In genomic region chr3:42898896-42899675, GRCh38 we compare ENCODE assay signal across 2 cellular contexts.
TF ChIP-seq lines count a peak whose summit lies in the region.

No MANE protein-coding gene starts in this region.

TF ChIP-seq in GM23338, 12 proteins besides CTCF, POLR2A, EP300 and RAD21:
- TF ChIP-seq ZNF331 (CRISPR knock-in tag; IDR thresholded peaks at IDR 0.05; ENCODE audit: low read depth), result no peak
- no peak for TF ChIP-seq REST (IDR thresholded peaks at IDR 0.05; ENCODE audit: unreplicated experiment)
- no peak for TF ChIP-seq ZNF114 (CRISPR knock-in tag; IDR thresholded peaks at IDR 0.05)
- no peak for TF ChIP-seq POLR2AphosphoS5 (IDR thresholded peaks at IDR 0.05; ENCODE audit: low read depth)
- TF ChIP-seq ETS1 (IDR thresholded peaks at IDR 0.05), result no peak
- TF ChIP-seq STAT1 (IDR thresholded peaks at IDR 0.05; ENCODE audit: unreplicated experiment), result no peak
- no peak for TF ChIP-seq EZH2 (IDR thresholded peaks at IDR 0.05; ENCODE audit: low read depth, unreplicated experiment)
- TF ChIP-seq NANOG (IDR thresholded peaks at IDR 0.05; ENCODE audit: borderline replicate concordance), result no peak
- TF ChIP-seq JUNB (IDR thresholded peaks at IDR 0.05; ENCODE audit: unreplicated experiment), result no peak
- TF ChIP-seq CREB1 (CRISPR knock-in tag; IDR thresholded peaks at IDR 0.05; ENCODE audit: low read depth), result no peak
- TF ChIP-seq ZNF462 (CRISPR knock-in tag; IDR thresholded peaks at IDR 0.05), result no peak
- TF ChIP-seq EZH2phosphoT487 (IDR thresholded peaks at IDR 0.05; ENCODE audit: unreplicated experiment), result no peak

TF ChIP-seq in H1, 55 proteins besides CTCF, POLR2A, EP300 and RAD21:
- no peak for TF ChIP-seq CTBP2 (IDR thresholded peaks at IDR 0.05; ENCODE audit: borderline replicate concordance, insufficient read depth, insufficient read length, low read length)
- TF ChIP-seq KDM4A (IDR thresholded peaks at IDR 0.05; ENCODE audit: low read depth, low read length, severe bottlenecking), result no peak
- TF ChIP-seq RNF2 (IDR thresholded peaks at IDR 0.05; ENCODE audit: borderline replicate concordance, low read depth, low read length, missing control alignments, poor library complexity, severe bottlenecking), result no peak
- TF ChIP-seq SUZ12 (IDR thresholded peaks at IDR 0.05; ENCODE audit: low read length), result no peak
- TF ChIP-seq ATF2 (IDR thresholded peaks at IDR 0.05; ENCODE audit: low read length), result no peak
- no peak for TF ChIP-seq ZNF274 (IDR thresholded peaks at IDR 0.05; ENCODE audit: borderline replicate concordance, extremely low read depth, low read length)
- TF ChIP-seq USF2 (IDR thresholded peaks at IDR 0.05; ENCODE audit: low read length), result no peak
- no peak for TF ChIP-seq RFX5 (IDR thresholded peaks at IDR 0.05; ENCODE audit: borderline replicate concordance, low read depth, low read length)
- no peak for TF ChIP-seq CREB1 (IDR thresholded peaks at IDR 0.05)
- TF ChIP-seq SIX5 (IDR thresholded peaks at IDR 0.05; ENCODE audit: low read depth, low read length), result no peak
- no peak for TF ChIP-seq SAP30 (IDR thresholded peaks at IDR 0.05; ENCODE audit: insufficient read depth, insufficient replicate concordance, low read length)
- TF ChIP-seq PHF8 (conservative IDR thresholded peaks at IDR 0.05; ENCODE audit: low read depth, low read length), result no peak
- TF ChIP-seq NRF1 (IDR thresholded peaks at IDR 0.05; ENCODE audit: low read depth, low read length), result no peak
- TF ChIP-seq CBX5 (IDR thresholded peaks at IDR 0.05; ENCODE audit: low read depth, low read length), result no peak
- no peak for TF ChIP-seq SRF (IDR thresholded peaks at IDR 0.05; ENCODE audit: low read depth, low read length)
